8 cellular contexts compared by ENCODE assay signal in the genomic region with DNA sequence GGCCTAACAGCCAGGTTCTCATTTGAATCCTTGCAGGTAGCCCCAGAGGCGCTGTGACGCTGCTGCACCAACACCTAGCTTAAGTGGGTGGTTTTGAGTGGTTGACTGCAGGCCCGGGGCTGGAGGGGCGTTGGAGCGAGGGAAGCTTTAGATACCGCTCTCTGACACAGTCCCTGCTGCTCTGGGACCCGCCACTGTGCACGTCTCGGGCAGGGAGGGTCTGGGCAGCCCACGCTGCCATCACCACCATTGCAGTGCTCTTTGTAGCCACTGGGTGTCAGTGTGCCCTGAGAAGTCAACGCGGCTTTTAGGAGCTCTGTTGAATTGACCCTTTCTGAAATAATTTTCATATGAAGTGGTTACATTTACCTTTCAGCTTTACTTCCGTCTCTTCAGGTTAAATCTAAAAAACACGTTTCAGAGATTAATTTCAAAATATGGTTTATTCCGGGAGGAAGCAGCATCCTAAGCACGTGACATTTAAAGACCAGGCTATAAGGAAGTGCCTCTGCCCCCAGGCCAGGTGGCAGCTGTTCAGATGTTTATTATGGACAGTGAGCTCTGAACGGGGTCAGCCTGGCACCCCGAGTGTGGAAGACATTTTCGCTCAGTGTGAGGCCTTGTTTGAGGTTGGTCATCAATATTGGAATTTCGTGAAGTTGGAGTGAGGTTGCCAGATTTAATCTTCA. TPM values are rescaled to one million over a fixed set of nuclear protein-coding genes. Genes with fewer than 3 reads are reported as not detected.
DNase-seq lines count a peak whose midpoint lies in the region; ATAC-seq and TF ChIP-seq lines count a peak whose summit lies in the region.

No MANE protein-coding gene starts in this region.

- H3K9me3 ChIP-seq in fibroblast of lung (ENCODE audit: control insufficient read depth, insufficient read depth, low read depth, low read length) = no peaks in the 10 kb centered on the region
- no peaks in the 10 kb centered on the region for H3K9me3 ChIP-seq in neural progenitor cell (ENCODE audit: low read depth)
- H3K9me3 ChIP-seq in suprapubic skin = no peaks in the 10 kb centered on the region

- H4K20me1 ChIP-seq in fibroblast of lung (ENCODE audit: control insufficient read depth, extremely low read depth, insufficient read depth, low read length) (no peaks in the 10 kb centered on the region), neural progenitor cell (ENCODE audit: low read depth) (peaks cover 4% of the 10 kb centered on the region)

- peaks cover 3% of the 10 kb centered on the region for H3K4me1 ChIP-seq in fibroblast of lung (ENCODE audit: control insufficient read depth, extremely low read depth, insufficient read depth, low read length)
- no peaks in the 10 kb centered on the region for H3K4me1 ChIP-seq in neural progenitor cell
- H3K4me1 ChIP-seq in suprapubic skin = peaks cover 4% of the 10 kb centered on the region

- peaks cover 0 to 2% (median 0%) of the 10 kb centered on the region in 3 donors for H3K27me3 Mint-ChIP-seq in CD14-positive monocyte (ENCODE audit: low read depth in 3 of 3)
- H3K27me3 Mint-ChIP-seq in neural progenitor cell (ENCODE audit: insufficient read depth, low read depth) = peaks cover 3% of the 10 kb centered on the region

- H3K4me2 ChIP-seq in fibroblast of lung (ENCODE audit: extremely low read depth, insufficient read depth, low read length) = no peak overlapping the region
- H3K4me2 ChIP-seq in neural progenitor cell = no peak overlapping the region

- H3K36me3 ChIP-seq in fibroblast of lung (ENCODE audit: control insufficient read depth, insufficient read depth, low read length) (peaks cover 17% of the 10 kb centered on the region), neural progenitor cell (no peaks in the 10 kb centered on the region), suprapubic skin (peaks cover 78% of the 10 kb centered on the region)

- H3K27me3 ChIP-seq in fibroblast of lung (ENCODE audit: control insufficient read depth, insufficient read depth, low read length) = no peaks in the 10 kb centered on the region
- H3K27me3 ChIP-seq in neural progenitor cell = no peaks in the 10 kb centered on the region
- no peaks in the 10 kb centered on the region for H3K27me3 ChIP-seq in suprapubic skin

- no peak for TF ChIP-seq EP300 in suprapubic skin (IDR thresholded peaks at IDR 0.05)

- DNase-seq in CD14-positive monocyte (ENCODE audit: low spot score) = peak; percentile 57
- peak; percentile 82 for DNase-seq in HEK293T (ENCODE audit: extremely low spot score)
- peak; percentile 64 for DNase-seq in OCI-M1 (lab: John Stamatoyannopoulos, UW)
- peak; percentile 66 to 75 for DNase-seq in activated T-cell treated with anti-CD3 and anti-CD28 coated beads, Interleukin-2, amount 50 U/mL, for 48 hours
- peak; percentile 37 to 75 for DNase-seq in fibroblast of lung (ENCODE audit: low read depth in 2 of 2)
- DNase-seq in neural progenitor cell (ENCODE audit: low spot score) = peak; percentile 83
- DNase-seq in suprapubic skin (ENCODE audit: low spot score in 2 of 2) = no peak

- H3K27ac ChIP-seq in fibroblast of lung (ENCODE audit: insufficient read depth, low read length) (no peak overlapping the region), neural progenitor cell (no peak overlapping the region), suprapubic skin (no peak overlapping the region)

- H3K4me1 Mint-ChIP-seq in CD14-positive monocyte (peaks cover 20% of the 10 kb centered on the region), neural progenitor cell (peaks cover 14% of the 10 kb centered on the region)

- POLR2A ChIA-PET in HEK293T (lab: Yijun Ruan, JAX) = interaction anchor here (0.7 to 1.0 kb wide), 3 partner anchors 16 to 93 kb away, joined by 3 read pairs; no protein-coding TSS in a partner anchor

- CTCF ChIA-PET in HEK293T (lab: Yijun Ruan, JAX) = interaction anchor here (0.5 to 1.8 kb wide), 26 partner anchors 8 to 902 kb away, joined by 3 to 16 read pairs (median 4); no protein-coding TSS in a partner anchor

- peak; percentile 97 for TF ChIP-seq CTCF in CD14-positive monocyte (IDR thresholded peaks at IDR 0.05)
- TF ChIP-seq CTCF in fibroblast of lung (conservative IDR thresholded peaks at IDR 0.05 in 1 of 2, IDR thresholded peaks at IDR 0.05 in 1 of 2; ENCODE audit: low read depth in 1 of 2, low read length in 2 of 2) = peak; percentile 95 to 97
- peak; percentile 99 for TF ChIP-seq CTCF in neural progenitor cell (IDR thresholded peaks at IDR 0.05)
- peak; percentile 90 to 91 for TF ChIP-seq CTCF in suprapubic skin (IDR thresholded peaks at IDR 0.05)

- H3K4me3 ChIP-seq in fibroblast of lung (replicated peaks in 1 of 4; ENCODE audit: control extremely low read depth in 1 of 4, insufficient read depth in 1 of 4, low read depth in 3 of 4, low read length in 4 of 4) (no peak overlapping the region), neural progenitor cell (no peak overlapping the region), suprapubic skin (no peak overlapping the region)

- H3K4me3 Mint-ChIP-seq in CD14-positive monocyte = no peak overlapping the region
- H3K4me3 Mint-ChIP-seq in neural progenitor cell = no peak overlapping the region

- H2AFZ ChIP-seq in fibroblast of lung (ENCODE audit: low read length) (no peak overlapping the region), neural progenitor cell (replicated peaks) (no peak overlapping the region)

- H3K9me3 Mint-ChIP-seq in CD14-positive monocyte (peaks cover 0 to 2% (median 0%) of the 10 kb centered on the region in 7 donors), neural progenitor cell (no peaks in the 10 kb centered on the region)

- H3F3A ChIP-seq in neural progenitor cell (ENCODE audit: low read depth) = no peaks in the 10 kb centered on the region

- no peak for ATAC-seq in HG02973 (IDR thresholded peaks at IDR 0.05; ENCODE audit: unreplicated experiment)

- H3K27ac Mint-ChIP-seq in CD14-positive monocyte (peak overlapping the region in 6 of 7 donors; percentile 11 to 85 (median 72)), neural progenitor cell (no peak overlapping the region)

- 33% methylated on average over 13 of the region's 20 CpGs for WGBS in suprapubic skin

- no peaks in the 10 kb centered on the region for H3K79me2 ChIP-seq in fibroblast of lung (ENCODE audit: control insufficient read depth, insufficient read depth, low read length)
- H3K79me2 ChIP-seq in neural progenitor cell (ENCODE audit: low read depth) = no peaks in the 10 kb centered on the region

- peaks cover 73 to 89% of the 10 kb centered on the region in 2 donors for H3K36me3 Mint-ChIP-seq in CD14-positive monocyte
- peaks cover 13% of the 10 kb centered on the region for H3K36me3 Mint-ChIP-seq in neural progenitor cell

- intact Hi-C loops in CD14-positive monocyte (cut with micrococcal nuclease) = loop anchor here (1.0 to 10.0 kb wide), 5 partner anchors 88 to 634 kb away; no protein-coding TSS in a partner anchor

- no peak for TF ChIP-seq POLR2A in suprapubic skin (IDR thresholded peaks at IDR 0.05)

- H3K9ac ChIP-seq in fibroblast of lung (ENCODE audit: insufficient read depth, low read length) = no peak overlapping the region
- no peak overlapping the region for H3K9ac ChIP-seq in neural progenitor cell

TF ChIP-seq in HEK293T, 16 proteins besides CTCF, POLR2A, EP300 and RAD21:
- no peak for TF ChIP-seq L3MBTL2 (conservative IDR thresholded peaks at IDR 0.05)
- no peak for TF ChIP-seq FOXK2 (IDR thresholded peaks at IDR 0.05)
- TF ChIP-seq ELF4 (IDR thresholded peaks at IDR 0.05) = no peak
- no peak for TF ChIP-seq TARDBP (IDR thresholded peaks at IDR 0.05)
- no peak for TF ChIP-seq HDGF (IDR thresholded peaks at IDR 0.05; ENCODE audit: borderline replicate concordance)
- TF ChIP-seq, protein P1, sequence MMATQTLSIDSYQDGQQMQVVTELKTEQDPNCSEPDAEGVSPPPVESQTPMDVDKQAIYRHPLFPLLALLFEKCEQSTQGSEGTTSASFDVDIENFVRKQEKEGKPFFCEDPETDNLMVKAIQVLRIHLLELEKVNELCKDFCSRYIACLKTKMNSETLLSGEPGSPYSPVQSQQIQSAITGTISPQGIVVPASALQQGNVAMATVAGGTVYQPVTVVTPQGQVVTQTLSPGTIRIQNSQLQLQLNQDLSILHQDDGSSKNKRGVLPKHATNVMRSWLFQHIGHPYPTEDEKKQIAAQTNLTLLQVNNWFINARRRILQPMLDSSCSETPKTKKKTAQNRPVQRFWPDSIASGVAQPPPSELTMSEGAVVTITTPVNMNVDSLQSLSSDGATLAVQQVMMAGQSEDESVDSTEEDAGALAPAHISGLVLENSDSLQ (IDR thresholded peaks at IDR 0.05) = no peak
- TF ChIP-seq ARNT (IDR thresholded peaks at IDR 0.05) = no peak
- no peak for TF ChIP-seq LEF1 (IDR thresholded peaks at IDR 0.05; ENCODE audit: borderline replicate concordance)
- TF ChIP-seq NFRKB (IDR thresholded peaks at IDR 0.05) = no peak
- TF ChIP-seq SP1 (IDR thresholded peaks at IDR 0.05) = no peak
- TF ChIP-seq SUZ12 (IDR thresholded peaks at IDR 0.05) = no peak
- TF ChIP-seq FOXA1 (IDR thresholded peaks at IDR 0.05) = no peak
- TF ChIP-seq ZNF384 (IDR thresholded peaks at IDR 0.05) = no peak
- TF ChIP-seq BHLHE40 (IDR thresholded peaks at IDR 0.05; ENCODE audit: borderline replicate concordance) = no peak
- no peak for TF ChIP-seq CTBP1 (IDR thresholded peaks at IDR 0.05; ENCODE audit: borderline replicate concordance)
- no peak for TF ChIP-seq FOXM1 (IDR thresholded peaks at IDR 0.05; ENCODE audit: borderline replicate concordance)

RNA-seq across cellular contexts. Expression of a gene that starts 30.9 kb away (rescaled TPM):
- polyA plus RNA-seq in CD14-positive monocyte (10 to 100 TPM; 13.4 to 17.9 TPM), fibroblast of lung (47.3 and 55.2 TPM in 2 replicates)
- total RNA-seq in fibroblast of lung (8.5 and 12.1 TPM in 2 replicates), neural progenitor cell (ENCODE audit: low replicate concordance) (12.7 and 13.0 TPM in 2 replicates), suprapubic skin (10 to 100 TPM in 3 of 4 donors, 1 to 10 TPM in 1; 9.7 to 17.8 (median 13.3) TPM)
- 55.1 and 57.2 TPM in 2 replicates for polyA plus RNA-seq in fibroblast of lung (2012)
- polyA minus RNA-seq in fibroblast of lung (ENCODE audit: low replicate concordance) = 39.5 and 45.1 TPM in 2 replicates

RNA-seq across cellular contexts. Expression of a gene that starts 38.0 kb away (rescaled TPM):
- 10 to 100 TPM; 62.5 to 70.0 TPM for polyA plus RNA-seq in CD14-positive monocyte
- total RNA-seq in fibroblast of lung = 32.9 TPM in 2 replicates
- polyA plus RNA-seq in fibroblast of lung = 45.7 and 63.6 TPM in 2 replicates
- polyA plus RNA-seq in fibroblast of lung (2012) = 52.7 and 70.5 TPM in 2 replicates
- 26.4 and 34.5 TPM in 2 replicates for polyA minus RNA-seq in fibroblast of lung (ENCODE audit: low replicate concordance)
- 45.5 and 48.5 TPM in 2 replicates for total RNA-seq in neural progenitor cell (ENCODE audit: low replicate concordance)
- 10 to 100 TPM; 32.1 to 41.1 (median 33.8) TPM for total RNA-seq in suprapubic skin

Comparison
In these comparisons a context has a peak if more than half of its experiments do, and no peak if none do; other contexts are left out.
1. DNase-seq: peak in CD14-positive monocyte (single experiment), HEK293T (single experiment), OCI-M1 (single experiment), activated T-cell treated with anti-CD3 and anti-CD28 coated beads, Interleukin-2, amount 50 U/mL, for 48 hours (2 of 2), fibroblast of lung (2 of 2) and neural progenitor cell (single experiment); none in suprapubic skin (0 of 2).
2. Peak in every context shown above with its lines, with median percentiles within 50 percentile points of each other: CTCF ChIP-seq.